Comparison of ENCODE assay signal across 1 cellular context in the genomic region with DNA sequence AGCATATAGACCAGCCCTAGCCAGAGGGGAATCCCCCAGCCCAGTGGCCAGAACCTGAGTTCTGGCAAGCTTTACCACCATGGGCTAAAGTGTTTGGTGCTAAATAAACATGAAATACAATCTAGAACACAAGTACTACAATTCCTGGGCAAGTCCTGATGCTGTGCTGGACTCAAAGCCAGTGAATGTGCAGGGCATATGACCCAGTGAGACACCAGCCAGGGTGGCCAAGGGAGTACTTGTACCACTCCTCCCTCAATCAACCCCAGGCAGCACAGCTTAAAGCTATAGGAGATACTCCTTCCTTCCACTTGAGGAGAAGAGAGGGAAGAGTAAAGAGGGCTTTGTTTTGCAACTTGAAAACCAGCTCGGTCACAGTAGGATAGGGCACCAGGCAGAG.
TF ChIP-seq lines count a peak whose summit lies in the region.

No MANE protein-coding gene starts in this region.

TF ChIP-seq in IMR-90, 13 proteins besides CTCF, POLR2A, EP300 and RAD21 (continued from another document):
- TF ChIP-seq RFX5 (IDR thresholded peaks at IDR 0.05; ENCODE audit: low read depth, low read length) (no peak), MAFK (IDR thresholded peaks at IDR 0.05; ENCODE audit: low read depth, low read length) (no peak), SMC3 (IDR thresholded peaks at IDR 0.05; ENCODE audit: low read depth, low read length) (no peak), CEBPB (IDR thresholded peaks at IDR 0.05; ENCODE audit: low read depth, low read length) (no peak), NFE2L2 (IDR thresholded peaks at IDR 0.05; ENCODE audit: low read depth, low read length) (no peak), ELK1 (IDR thresholded peaks at IDR 0.05; ENCODE audit: borderline replicate concordance, low read depth, low read length) (no peak), FOS (IDR thresholded peaks at IDR 0.05; ENCODE audit: low read depth, low read length) (no peak)
